ENCODE assay signal across 15 cellular contexts in the genomic region with DNA sequence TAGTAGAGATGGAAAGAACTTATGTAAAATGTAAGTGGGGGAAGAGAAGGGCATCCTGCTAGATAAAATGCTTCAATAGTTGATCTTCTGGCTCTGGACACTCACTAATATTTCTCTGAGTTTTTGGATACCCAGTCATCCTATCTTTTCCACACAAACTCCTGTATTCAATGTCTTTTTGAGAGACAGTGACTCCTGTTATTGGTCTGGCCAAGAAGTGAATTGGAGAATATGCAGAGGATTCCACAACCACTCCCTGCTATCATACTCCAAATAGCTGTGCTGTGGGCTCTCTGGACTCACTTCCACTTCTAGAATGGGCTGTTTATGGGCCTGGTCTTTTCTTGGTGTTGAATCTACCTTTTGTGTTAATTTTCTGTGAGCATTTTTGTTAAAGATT.
DNase-seq lines count a peak whose midpoint lies in the region; TF ChIP-seq lines count a peak whose summit lies in the region.
"Had no signal": no experiment of that assay in that cellular context is flagged by ENCODE, and none has a peak within 500 bp of the region (broad histone marks: within the 10 kb centered on the region; RNA-seq: fewer than 3 reads in every experiment).

No MANE protein-coding gene starts in this region.

- no peak overlapping the region for H3K27ac ChIP-seq in smooth muscle cell (ENCODE audit: low read depth)

- no peak overlapping the region for H3K9ac ChIP-seq in smooth muscle cell (ENCODE audit: low read depth)

- in situ Hi-C loops in G401 (cut with HindIII; ENCODE audit: low sequenced_read_pairs) = no loop called here

- no peaks in the 10 kb centered on the region for H3K27me3 ChIP-seq in smooth muscle cell (ENCODE audit: low read depth)
- H3K27me3 ChIP-seq: BE2C had no signal

- H2AFZ ChIP-seq in smooth muscle cell (ENCODE audit: low read depth) = peak overlapping the region; percentile 15

- no peaks in the 10 kb centered on the region for H3K79me2 ChIP-seq in smooth muscle cell (ENCODE audit: low read depth)

- H3K4me2 ChIP-seq in smooth muscle cell = no peak overlapping the region

- H4K20me1 ChIP-seq in smooth muscle cell (ENCODE audit: low read depth) = no peaks in the 10 kb centered on the region

- no peaks in the 10 kb centered on the region for H3K9me3 ChIP-seq in smooth muscle cell (replicated peaks; ENCODE audit: low read depth)
- H3K9me3 ChIP-seq: BE2C, Caco-2 had no signal

- no peaks in the 10 kb centered on the region for H3F3A ChIP-seq in smooth muscle cell (ENCODE audit: low read depth)

- no peak overlapping the region for H3K4me3 ChIP-seq in smooth muscle cell
- H3K4me3 ChIP-seq: K562 had no signal

- DNase-seq in G401 (ENCODE audit: low spot score) (peak; percentile 58), LHCN-M2 (ENCODE audit: low read depth) (peak; percentile 3), cerebellar cortex (ENCODE audit: low spot score) (peak; percentile 52), smooth muscle cell (lab: John Stamatoyannopoulos, UW; ENCODE audit: unreplicated experiment) (no peak), GM20000 (ENCODE audit: low spot score) (no peak), COLO668 (lab: John Stamatoyannopoulos, UW; ENCODE audit: unreplicated experiment) (no peak)
- no peak for DNase-seq in activated CD4-positive, alpha-beta T cell treated with anti-CD3 and anti-CD28 coated beads for 4 hours
- DNase-seq: BE2C; Caco-2; CD4-positive, CD25-positive, alpha-beta regulatory T cell; CD8-positive, alpha-beta memory T cell; GF-D8; HFFc6; IMR-90 had no signal

- no peaks in the 10 kb centered on the region for H3K36me3 ChIP-seq in smooth muscle cell (ENCODE audit: low read depth)
- H3K36me3 ChIP-seq: BE2C had no signal

- TF ChIP-seq CTCF in smooth muscle cell (IDR thresholded peaks at IDR 0.05; ENCODE audit: borderline replicate concordance, insufficient read depth, poor library complexity, severe bottlenecking) (no peak), GM20000 (IDR thresholded peaks at IDR 0.05; ENCODE audit: extremely low read depth, missing control alignments) (no peak)

- H3K4me1 ChIP-seq in smooth muscle cell (ENCODE audit: low read depth) = no peaks in the 10 kb centered on the region
- H3K4me1 ChIP-seq: BE2C, Caco-2 had no signal

Comparison
In these comparisons a context has a peak if more than half of its experiments do, and no peak if none do; other contexts are left out.
1. DNase-seq: peak in G401 (single experiment), LHCN-M2 (single experiment) and cerebellar cortex (single experiment); none in smooth muscle cell (single experiment), GM20000 (single experiment), COLO668 (single experiment) and activated CD4-positive, alpha-beta T cell treated with anti-CD3 and anti-CD28 coated beads for 4 hours (0 of 2).